ENCODE assay signal across 22 cellular contexts in the genomic region with DNA sequence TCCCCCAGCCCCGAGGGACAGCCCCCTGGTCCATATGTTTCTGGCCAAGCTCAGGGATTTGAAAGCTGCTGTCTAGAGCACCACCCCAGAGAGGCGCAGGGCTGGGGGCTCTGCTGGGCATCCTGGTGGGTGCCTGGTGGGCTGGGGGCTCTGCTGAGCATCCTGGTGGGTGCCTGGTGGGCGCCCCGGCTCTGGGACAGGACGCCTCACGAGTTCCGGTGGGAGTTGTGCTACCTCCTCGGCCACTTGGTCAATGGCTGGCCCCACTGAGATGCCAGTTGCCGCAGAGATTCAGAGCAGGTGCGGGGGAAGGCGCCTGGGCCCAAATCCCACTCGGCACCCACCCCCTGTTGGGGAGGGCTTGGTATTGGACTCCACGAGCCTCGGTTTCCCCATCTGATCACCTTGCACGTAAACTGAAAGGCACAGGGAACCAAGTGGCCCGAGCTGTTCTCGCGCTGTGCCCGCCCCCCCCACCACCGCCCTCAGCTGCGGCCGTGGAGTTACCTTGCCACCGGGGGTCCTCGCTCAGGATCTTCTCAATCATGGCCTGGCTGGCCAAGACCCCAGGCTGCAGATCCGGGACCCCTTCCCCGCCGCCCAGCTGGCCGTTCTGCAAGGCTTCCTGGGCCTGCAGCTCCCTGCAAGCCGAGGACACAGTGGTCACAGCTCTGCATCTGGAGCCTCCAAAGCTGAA. TPM values are rescaled to one million over a fixed set of nuclear protein-coding genes. Genes with fewer than 3 reads are reported as not detected.
"Had no signal": no experiment of that assay in that cellular context is flagged by ENCODE, and none has a peak within 500 bp of the region (broad histone marks: within the 10 kb centered on the region; RNA-seq: fewer than 3 reads in every experiment).

No MANE protein-coding gene starts in this region.

- H3K4me3 Mint-ChIP-seq: naive thymus-derived CD4-positive, alpha-beta T cell; nephron progenitor cell had no signal

- H3K4me1 Mint-ChIP-seq: nephron progenitor cell had no signal

- H3K4me3 ChIP-seq: coronary artery, psoas muscle had no signal

- H3K9me3 Mint-ChIP-seq: nephron progenitor cell had no signal

- ATAC-seq: left lobe of liver; naive thymus-derived CD4-positive, alpha-beta T cell; psoas muscle had no signal

- H3K27ac ChIP-seq: coronary artery, neutrophil, psoas muscle had no signal

- H3K27me3 Mint-ChIP-seq: naive thymus-derived CD4-positive, alpha-beta T cell had no signal

- H3K9me3 ChIP-seq: neutrophil, psoas muscle had no signal

- H3K27me3 ChIP-seq: neutrophil had no signal

- DNase-seq: effector CD4-positive, alpha-beta T cell; foreskin melanocyte; head of caudate nucleus; hippocampal formation; mammary epithelial cell; naive thymus-derived CD4-positive, alpha-beta T cell; nephron progenitor cell; psoas muscle; small intestine; stimulated activated CD4-positive, alpha-beta T cell treated with anti-CD3 and anti-CD28 coated beads, Interleukin-2, amount 100 ng/mL, for 48 hours; stimulated activated naive CD4-positive, alpha-beta T cell treated with Interleukin-2 at 50 U/mL for 16 hours; trophoblast cell had no signal

- H3K27ac Mint-ChIP-seq: nephron progenitor cell had no signal

- H3K4me1 ChIP-seq: psoas muscle had no signal

- FAIRE-seq: islet of Langerhans, small intestine had no signal

RNA-seq across cellular contexts. Expression of gene PERCC1, which starts 29.7 kb away (rescaled TPM):
- total RNA-seq: chondrocyte, dermis microvascular lymphatic vessel endothelial cell, left lobe of liver, lower leg skin, osteoblast, psoas muscle, urinary bladder had no signal
- polyA plus RNA-seq: esophagus; mammary epithelial cell; naive thymus-derived CD4-positive, alpha-beta T cell; urinary bladder had no signal

RNA-seq across cellular contexts. Expression of gene CCDC154, which starts 43.1 kb away (rescaled TPM):
- polyA plus RNA-seq: mammary epithelial cell; naive thymus-derived CD4-positive, alpha-beta T cell had no signal
